In the genomic region with DNA sequence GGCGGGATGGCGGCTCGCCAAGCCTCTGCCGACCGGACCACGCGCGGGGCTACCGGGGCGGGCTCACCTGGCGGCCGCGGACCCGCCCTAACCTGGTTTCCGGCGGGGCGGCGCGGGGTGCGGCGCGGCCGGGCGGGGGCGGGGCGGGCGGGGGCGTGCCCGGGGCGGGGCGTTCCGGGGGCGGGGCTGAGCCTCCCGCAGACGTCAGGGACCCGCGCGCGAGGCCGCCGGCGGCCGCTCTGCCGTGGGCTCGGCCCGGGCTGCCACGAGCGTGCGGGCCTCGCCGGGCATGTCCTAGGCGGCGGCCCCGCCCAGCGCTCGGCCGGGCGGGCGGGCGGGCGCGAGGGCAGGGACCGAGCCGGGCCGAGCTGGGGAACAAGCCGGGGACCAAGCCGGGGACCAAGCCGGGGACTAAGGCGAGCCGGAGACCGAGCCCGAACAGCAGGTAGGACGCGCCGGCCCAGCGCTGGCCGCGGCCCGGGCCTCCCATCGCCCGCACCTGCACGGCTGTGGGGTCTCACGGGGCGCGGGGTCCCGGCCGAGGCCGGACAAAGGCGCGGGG, we compare ENCODE assay signal across 8 cellular contexts. TPM values are rescaled to one million over a fixed set of nuclear protein-coding genes. Genes with fewer than 3 reads are reported as not detected.
DNase-seq lines count a peak whose midpoint lies in the region; ATAC-seq and TF ChIP-seq lines count a peak whose summit lies in the region.

A gene (plus strand): TSS at position 200 of the 562 bp plus-strand sequence. CDS start 3,183 bp downstream, outside the sequence.

- ATAC-seq in activated naive CD8-positive, alpha-beta T cell treated with anti-CD3 and anti-CD28 coated beads, Interleukin-2, amount 10 ng/mL, durations not matched to agents 7 days and 5 days (ENCODE audit: low read depth), result peak; percentile 75
- ATAC-seq in HG03378 (IDR thresholded peaks at IDR 0.05; ENCODE audit: unreplicated experiment), result no peak
- ATAC-seq in HG03565 (IDR thresholded peaks at IDR 0.05; ENCODE audit: unreplicated experiment), result no peak

- H3K27me3 ChIP-seq in Peyer's patch (no peaks in the 10 kb centered on the region), cardiac muscle cell (peaks cover 18% of the 10 kb centered on the region), parathyroid adenoma (ENCODE audit: control insufficient read depth, insufficient read depth, low read length) (no peaks in the 10 kb centered on the region)

- H3K79me2 ChIP-seq in parathyroid adenoma, result peaks cover 38% of the 10 kb centered on the region

- no peak for TF ChIP-seq POLR2A in Peyer's patch (IDR thresholded peaks at IDR 0.05)

- no peaks in the 10 kb centered on the region for H3K9me3 Mint-ChIP-seq in activated naive CD8-positive, alpha-beta T cell treated with anti-CD3 and anti-CD28 coated beads, Interleukin-2, amount 10 ng/mL, durations not matched to agents 7 days and 5 days

- TF ChIP-seq CTCF in Peyer's patch (IDR thresholded peaks at IDR 0.05) (no peak), cardiac muscle cell (IDR thresholded peaks at IDR 0.05; ENCODE audit: low read depth, low read length) (no peak), parathyroid adenoma (IDR thresholded peaks at IDR 0.05) (no peak)

- H3K27ac Mint-ChIP-seq in activated naive CD8-positive, alpha-beta T cell treated with anti-CD3 and anti-CD28 coated beads, Interleukin-2, amount 10 ng/mL, durations not matched to agents 7 days and 5 days, result no peak within 1 kb of the TSS

- peak within 1 kb of the TSS; percentile 48 to 95 (median 80) for H3K4me3 ChIP-seq in Peyer's patch
- peak within 1 kb of the TSS; percentile 73 for H3K4me3 ChIP-seq in cardiac muscle cell
- peak within 1 kb of the TSS; percentile 79 for H3K4me3 ChIP-seq in parathyroid adenoma (ENCODE audit: low read depth, low read length)

- H3K4me1 ChIP-seq in Peyer's patch, result peaks cover 0 to 36% (median 16%) of the 10 kb centered on the region in 4 donors
- no peaks in the 10 kb centered on the region for H3K4me1 ChIP-seq in cardiac muscle cell (ENCODE audit: low read depth)
- no peaks in the 10 kb centered on the region for H3K4me1 ChIP-seq in parathyroid adenoma

- H3K9me3 ChIP-seq in Peyer's patch (no peaks in the 10 kb centered on the region), cardiac muscle cell (ENCODE audit: low read depth) (no peaks in the 10 kb centered on the region), parathyroid adenoma (ENCODE audit: control insufficient read depth, low read length) (no peaks in the 10 kb centered on the region)

- peak within 1 kb of the TSS; percentile 74 for H3K4me3 Mint-ChIP-seq in activated naive CD8-positive, alpha-beta T cell treated with anti-CD3 and anti-CD28 coated beads, Interleukin-2, amount 10 ng/mL, durations not matched to agents 7 days and 5 days

- DNase-seq in DMS79 treated with DMSO at 0.1 percent for 48 hours (lab: John Stamatoyannopoulos, UW) (peak; percentile 49), DMS79 (lab: John Stamatoyannopoulos, UW) (no peak), Peyer's patch (peak; percentile 18 to 88 (median 72)), cardiac muscle cell (ENCODE audit: low read depth in 1 of 2, low spot score in 1 of 2) (peak; percentile 48 to 63)
- peak; percentile 78 for DNase-seq in activated naive CD8-positive, alpha-beta T cell treated with anti-CD3 and anti-CD28 coated beads, Interleukin-2, amount 10 ng/mL, durations not matched to agents 7 days and 5 days

- peak within 1 kb of the TSS; percentile 84 for H2AFZ ChIP-seq in parathyroid adenoma

- H3K36me3 ChIP-seq in Peyer's patch, result peaks cover 0 to 6% (median 0%) of the 10 kb centered on the region in 3 donors
- no peaks in the 10 kb centered on the region for H3K36me3 ChIP-seq in cardiac muscle cell
- no peaks in the 10 kb centered on the region for H3K36me3 ChIP-seq in parathyroid adenoma (ENCODE audit: control insufficient read depth, insufficient read depth, low read length)

- peaks cover 21% of the 10 kb centered on the region for H3K27me3 Mint-ChIP-seq in activated naive CD8-positive, alpha-beta T cell treated with anti-CD3 and anti-CD28 coated beads, Interleukin-2, amount 10 ng/mL, durations not matched to agents 7 days and 5 days

- H3K36me3 Mint-ChIP-seq in activated naive CD8-positive, alpha-beta T cell treated with anti-CD3 and anti-CD28 coated beads, Interleukin-2, amount 10 ng/mL, durations not matched to agents 7 days and 5 days, result no peaks in the 10 kb centered on the region

- H3K27ac ChIP-seq in Peyer's patch (peak within 1 kb of the TSS; percentile 38 to 98 (median 92)), cardiac muscle cell (no peak within 1 kb of the TSS), parathyroid adenoma (peak within 1 kb of the TSS; percentile 84)

- peak within 1 kb of the TSS; percentile 61 for H3K9ac ChIP-seq in parathyroid adenoma

- H3K4me1 Mint-ChIP-seq in activated naive CD8-positive, alpha-beta T cell treated with anti-CD3 and anti-CD28 coated beads, Interleukin-2, amount 10 ng/mL, durations not matched to agents 7 days and 5 days, result peaks cover 1% of the 10 kb centered on the region

- H3K4me2 ChIP-seq in parathyroid adenoma (ENCODE audit: low read length), result peak within 1 kb of the TSS; percentile 96

- POLR2A ChIA-PET in activated naive CD8-positive, alpha-beta T cell treated with anti-CD3 and anti-CD28 coated beads, Interleukin-2, amount 10 ng/mL, durations not matched to agents 7 days and 5 days (lab: Charles Lee), result interaction anchor here (0.6 kb wide), 1 partner anchor 37 kb away, joined by 3 read pairs; no protein-coding TSS in a partner anchor

RNA-seq across cellular contexts. Expression of the gene that starts here (rescaled TPM):
- total RNA-seq in Peyer's patch (100 to 1,000 TPM in 1 of 4 donors, 10 to 100 TPM in 3; 42.1 to 112 (median 83.8) TPM), cardiac muscle cell (26.5 and 39.5 TPM in 2 replicates)
- total RNA-seq in activated naive CD8-positive, alpha-beta T cell treated with anti-CD3 and anti-CD28 coated beads, Interleukin-2, amount 10 ng/mL, durations not matched to agents 7 days and 5 days, result 1 to 10 TPM; 5.7 to 6.3 TPM
- polyA plus RNA-seq in cardiac muscle cell, result 8.3 and 8.8 TPM in 2 replicates
